Comparison of ENCODE assay signal across 8 cellular contexts in genomic region chr13:107867701-107868661, GRCh38.
DNase-seq lines count a peak whose midpoint lies in the region; ATAC-seq and TF ChIP-seq lines count a peak whose summit lies in the region.

No MANE protein-coding gene starts in this region.

- peak; percentile 78 for DNase-seq in Ammon's horn (ENCODE audit: low spot score)
- DNase-seq in HL-60 (ENCODE audit: low read depth in 1 of 2, low spot score in 1 of 2), result peak in 1 of 2 experiments; percentile 12
- DNase-seq in SK-N-MC (ENCODE audit: low read depth, low spot score), result no peak
- no peak for DNase-seq in esophagus squamous epithelium (lab: John Stamatoyannopoulos, UW)

- no peak for TF ChIP-seq POLR2A in esophagus squamous epithelium (IDR thresholded peaks at IDR 0.05)

- H3K27ac ChIP-seq in HL-60 (replicated peaks) (no peak overlapping the region), SK-N-MC (no peak overlapping the region), esophagus squamous epithelium (no peak overlapping the region)

- TF ChIP-seq CTCF in HL-60 (IDR thresholded peaks at IDR 0.05; ENCODE audit: insufficient read depth, low read length), result no peak
- TF ChIP-seq CTCF in esophagus squamous epithelium (IDR thresholded peaks at IDR 0.05), result no peak

- peaks cover 0 to 24% (median 3%) of the 10 kb centered on the region in 3 donors for H3K4me1 ChIP-seq in esophagus squamous epithelium
- peaks cover 20% of the 10 kb centered on the region for H3K4me1 ChIP-seq in neuron (ENCODE audit: insufficient read depth, low read length)

- 9 to 15% methylated on average over 16 to 22 of the region's 81 CpGs for WGBS in esophagus squamous epithelium, 2 donors

- peak overlapping the region; percentile 99 for H2AFZ ChIP-seq in neuron (ENCODE audit: low read depth, low read length)

- intact Hi-C loops in esophagus squamous epithelium (cut with DNase I), result no loop called here

- peak overlapping the region; percentile 36; the same call in 1 of the 2 replicates for H3K4me3 ChIP-seq in HL-60 (replicated peaks; ENCODE audit: insufficient read depth, low read length)
- H3K4me3 ChIP-seq in SK-N-MC, result peak overlapping the region; percentile 75
- peak overlapping the region; percentile 9 to 62 (median 34) for H3K4me3 ChIP-seq in esophagus squamous epithelium
- peak overlapping the region; percentile 46 for H3K4me3 ChIP-seq in neuron (ENCODE audit: low read length)

- ATAC-seq in HG02884 (IDR thresholded peaks at IDR 0.05; ENCODE audit: unreplicated experiment), result no peak
- no peak for ATAC-seq in GM21723 (IDR thresholded peaks at IDR 0.05; ENCODE audit: unreplicated experiment)
- no peak for ATAC-seq in HG03097 (IDR thresholded peaks at IDR 0.05; ENCODE audit: low FRiP score, unreplicated experiment)

- H3K36me3 ChIP-seq in SK-N-MC (ENCODE audit: insufficient read depth, low read length) (no peaks in the 10 kb centered on the region), esophagus squamous epithelium (no peaks in the 10 kb centered on the region), neuron (ENCODE audit: insufficient read depth, low read length) (no peaks in the 10 kb centered on the region)

- H3K9ac ChIP-seq in SK-N-MC (ENCODE audit: insufficient read length), result no peak overlapping the region

- H3K9me3 ChIP-seq in SK-N-MC (ENCODE audit: low read depth, low read length) (no peaks in the 10 kb centered on the region), esophagus squamous epithelium (no peaks in the 10 kb centered on the region), neuron (ENCODE audit: low read length) (no peaks in the 10 kb centered on the region)

- H3K27me3 ChIP-seq in HL-60 (ENCODE audit: insufficient read depth, poor library complexity, severe bottlenecking), result peaks cover 52% of the 10 kb centered on the region
- H3K27me3 ChIP-seq in esophagus squamous epithelium, result peaks cover 0 to 56% (median 3%) of the 10 kb centered on the region in 4 donors
- H3K27me3 ChIP-seq in neuron (ENCODE audit: insufficient read depth, low read length), result peaks cover 42% of the 10 kb centered on the region
